18 cellular contexts compared by ENCODE assay signal in the genomic region with DNA sequence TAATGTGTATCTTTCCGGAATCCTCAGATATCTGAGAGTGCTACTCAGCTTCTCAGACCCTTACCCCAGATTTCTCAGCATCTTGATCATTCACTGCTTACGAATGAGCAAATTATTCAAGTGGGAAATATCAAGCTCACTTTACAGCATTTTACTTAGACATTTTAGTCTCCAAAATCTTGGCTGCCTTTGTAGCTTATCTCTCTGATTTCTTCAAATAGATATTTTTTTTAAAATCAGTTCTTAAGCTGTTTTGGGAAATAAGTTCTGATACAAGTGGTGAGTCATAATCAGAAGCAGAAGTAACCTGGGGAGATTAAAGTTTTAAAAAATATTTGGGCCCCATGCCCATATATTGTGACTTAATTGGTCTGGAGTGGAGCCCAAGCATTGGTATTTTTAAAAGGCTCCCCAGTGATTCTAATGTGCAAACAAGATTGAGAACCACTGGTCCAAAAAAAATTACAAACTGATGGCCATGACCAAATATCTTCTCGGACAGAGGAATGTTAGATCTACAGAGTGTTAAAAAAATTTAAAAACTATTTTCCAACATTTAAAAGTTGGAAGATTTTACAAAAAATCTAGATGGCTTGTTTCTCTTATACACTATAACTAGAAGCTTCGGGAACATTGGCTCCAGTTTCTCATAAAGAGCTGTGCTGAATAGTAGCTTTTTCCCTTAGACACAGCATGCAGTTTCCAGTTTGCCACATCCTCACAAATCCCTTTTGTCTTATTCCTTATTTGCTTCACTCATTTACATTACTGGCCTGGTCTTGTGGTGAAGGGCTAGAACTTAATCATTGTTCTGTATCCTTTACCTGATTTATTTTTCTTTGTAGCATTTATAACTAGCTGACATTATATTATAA.
"Had no signal": no experiment of that assay in that cellular context is flagged by ENCODE, and none has a peak within 500 bp of the region (broad histone marks: within the 10 kb centered on the region; RNA-seq: fewer than 3 reads in every experiment).

No MANE protein-coding gene starts in this region.

- H3K27ac ChIP-seq: ascending aorta, coronary artery, esophagus muscularis mucosa, testis had no signal

- FAIRE-seq: frontal cortex had no signal

- H3K27me3 ChIP-seq: ascending aorta, esophagus muscularis mucosa, testis had no signal

- H3K4me3 ChIP-seq: ascending aorta, coronary artery, esophagus muscularis mucosa, testis had no signal

- DNase-seq: activated CD4-positive, alpha-beta T cell treated with anti-CD3 and anti-CD28 coated beads, Interleukin-2, amount 50 U/mL, for 4 hours; activated naive CD4-positive, alpha-beta T cell; activated naive CD8-positive, alpha-beta T cell treated with anti-CD3 and anti-CD28 coated beads, Interleukin-2, amount 10 ng/mL, durations not matched to agents 7 days and 5 days; activated T-cell treated with anti-CD3 and anti-CD28 coated beads for 4 hours; effector CD4-positive, alpha-beta T cell; head of caudate nucleus; mammary epithelial cell; naive thymus-derived CD8-positive, alpha-beta T cell; right cardiac atrium; stimulated activated naive CD8-positive, alpha-beta T cell treated with anti-CD3 and anti-CD28 coated beads, Interleukin-15, amount 100 ng/mL, for 72 hours; T-cell; T1000; testis had no signal

- H3K36me3 ChIP-seq: ascending aorta, esophagus muscularis mucosa had no signal

- H3K27ac Mint-ChIP-seq: activated naive CD8-positive, alpha-beta T cell treated with anti-CD3 and anti-CD28 coated beads, Interleukin-2, amount 10 ng/mL, durations not matched to agents 7 days and 5 days; naive thymus-derived CD8-positive, alpha-beta T cell; stimulated activated naive CD8-positive, alpha-beta T cell treated with anti-CD3 and anti-CD28 coated beads, Interleukin-15, amount 100 ng/mL, for 72 hours; T-cell had no signal

- H3K4me1 ChIP-seq: ascending aorta, esophagus muscularis mucosa, testis had no signal

- H3K4me1 Mint-ChIP-seq: activated naive CD8-positive, alpha-beta T cell treated with anti-CD3 and anti-CD28 coated beads, Interleukin-2, amount 10 ng/mL, durations not matched to agents 7 days and 5 days; naive thymus-derived CD8-positive, alpha-beta T cell; stimulated activated naive CD8-positive, alpha-beta T cell treated with anti-CD3 and anti-CD28 coated beads, Interleukin-15, amount 100 ng/mL, for 72 hours; T-cell had no signal

- ATAC-seq: activated CD4-positive, CD25-positive, alpha-beta regulatory T cell treated with anti-CD3 and anti-CD28 coated beads, Interleukin-2, amount 50 U/mL, for 24 hours; naive thymus-derived CD8-positive, alpha-beta T cell; right cardiac atrium; stimulated activated naive CD8-positive, alpha-beta T cell treated with anti-CD3 and anti-CD28 coated beads, Interleukin-15, amount 100 ng/mL, for 72 hours; T-cell had no signal

- H3K9me3 ChIP-seq: testis had no signal

- H3K4me3 Mint-ChIP-seq: activated naive CD8-positive, alpha-beta T cell treated with anti-CD3 and anti-CD28 coated beads, Interleukin-2, amount 10 ng/mL, durations not matched to agents 7 days and 5 days; naive thymus-derived CD8-positive, alpha-beta T cell; stimulated activated naive CD8-positive, alpha-beta T cell treated with anti-CD3 and anti-CD28 coated beads, Interleukin-15, amount 100 ng/mL, for 72 hours; T-cell had no signal
